ENCODE assay signal across 10 cellular contexts in the genomic region with DNA sequence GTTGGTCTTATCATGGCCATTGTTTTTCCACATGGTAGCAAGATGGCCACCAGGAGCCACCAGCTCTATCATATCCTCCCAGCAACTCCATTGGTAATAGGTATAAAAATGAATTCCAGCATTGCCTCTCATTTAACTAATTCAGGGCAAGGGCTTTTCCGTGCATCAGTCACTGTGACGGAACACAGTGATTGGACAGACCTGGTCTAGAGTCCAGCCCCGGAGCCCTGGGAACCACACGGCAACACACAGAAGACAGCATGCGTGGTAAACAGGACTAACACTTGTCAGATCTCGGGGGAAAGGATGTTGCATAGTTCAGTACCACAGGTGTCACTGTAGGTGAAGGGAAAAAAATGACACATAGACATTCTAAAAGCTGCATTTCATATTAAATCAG.
"Had no signal": no experiment of that assay in that cellular context is flagged by ENCODE, and none has a peak within 500 bp of the region (broad histone marks: within the 10 kb centered on the region; RNA-seq: fewer than 3 reads in every experiment).

No MANE protein-coding gene starts in this region.

- H3K4me1 Mint-ChIP-seq: GM23338 had no signal

- H3K36me3 ChIP-seq: HAP-1 had no signal

- H3K9me3 ChIP-seq: HAP-1 had no signal

- H3K9me3 Mint-ChIP-seq: H9 had no signal

- H3K27ac ChIP-seq: GM23248 had no signal

- FAIRE-seq: H1, H54 had no signal

- H3K4me1 ChIP-seq: HAP-1 had no signal

- H3K4me3 Mint-ChIP-seq: GM23338, H9, HFFc6 had no signal

- DNase-seq: GM23248, GOT3, H7, H9, HCEC 1CT, HFFc6 had no signal

- H3K27ac Mint-ChIP-seq: GM23338, H9, HFFc6 had no signal

- H3K4me3 ChIP-seq: GM23248, GM23338, HAP-1 had no signal
